15 cellular contexts compared by ENCODE assay signal in genomic region chr5:44983006-44983405, GRCh38.
"Had no signal": no experiment of that assay in that cellular context is flagged by ENCODE, and none has a peak within 500 bp of the region (broad histone marks: within the 10 kb centered on the region; RNA-seq: fewer than 3 reads in every experiment).

No MANE protein-coding gene starts in this region.

- H3K27me3 Mint-ChIP-seq: effector memory CD8-positive, alpha-beta T cell; naive thymus-derived CD8-positive, alpha-beta T cell; progenitor cell of endocrine pancreas had no signal

- ATAC-seq: effector memory CD8-positive, alpha-beta T cell; left colon; mucosa of descending colon; naive thymus-derived CD8-positive, alpha-beta T cell; right cardiac atrium had no signal

- H3K4me1 Mint-ChIP-seq: naive thymus-derived CD8-positive, alpha-beta T cell had no signal

- DNase-seq: activated CD4-positive, alpha-beta T cell treated with anti-CD3 and anti-CD28 coated beads for 4 hours; activated naive CD4-positive, alpha-beta T cell; central memory CD4-positive, alpha-beta T cell; cortex of kidney; effector memory CD8-positive, alpha-beta T cell; glutamatergic neuron; left colon; mammary epithelial cell; mucosa of descending colon; naive thymus-derived CD8-positive, alpha-beta T cell; nucleus accumbens; right cardiac atrium; small intestine had no signal

- H3K4me3 Mint-ChIP-seq: activated T-helper 1 cell treated with anti-CD3 and anti-CD28 coated beads, Interleukin-12 subunit alpha, Interleukin-12 subunit beta, Interleukin-2, Interleukin-4 antibody, amounts not matched to agents 30 ng/mL and 10 ng/mL and 1 ng/mL, durations not matched to agents 14 hours and 24 hours and 36 hours; effector memory CD8-positive, alpha-beta T cell; naive thymus-derived CD8-positive, alpha-beta T cell had no signal

- H3K27ac Mint-ChIP-seq: activated T-helper 1 cell treated with anti-CD3 and anti-CD28 coated beads, Interleukin-12 subunit alpha, Interleukin-12 subunit beta, Interleukin-2, Interleukin-4 antibody, amounts not matched to agents 30 ng/mL and 10 ng/mL and 1 ng/mL, durations not matched to agents 14 hours and 24 hours and 36 hours; effector memory CD8-positive, alpha-beta T cell; progenitor cell of endocrine pancreas had no signal

- H3K4me3 ChIP-seq: mucosa of descending colon had no signal
